8 cellular contexts compared by ENCODE assay signal in the genomic region with DNA sequence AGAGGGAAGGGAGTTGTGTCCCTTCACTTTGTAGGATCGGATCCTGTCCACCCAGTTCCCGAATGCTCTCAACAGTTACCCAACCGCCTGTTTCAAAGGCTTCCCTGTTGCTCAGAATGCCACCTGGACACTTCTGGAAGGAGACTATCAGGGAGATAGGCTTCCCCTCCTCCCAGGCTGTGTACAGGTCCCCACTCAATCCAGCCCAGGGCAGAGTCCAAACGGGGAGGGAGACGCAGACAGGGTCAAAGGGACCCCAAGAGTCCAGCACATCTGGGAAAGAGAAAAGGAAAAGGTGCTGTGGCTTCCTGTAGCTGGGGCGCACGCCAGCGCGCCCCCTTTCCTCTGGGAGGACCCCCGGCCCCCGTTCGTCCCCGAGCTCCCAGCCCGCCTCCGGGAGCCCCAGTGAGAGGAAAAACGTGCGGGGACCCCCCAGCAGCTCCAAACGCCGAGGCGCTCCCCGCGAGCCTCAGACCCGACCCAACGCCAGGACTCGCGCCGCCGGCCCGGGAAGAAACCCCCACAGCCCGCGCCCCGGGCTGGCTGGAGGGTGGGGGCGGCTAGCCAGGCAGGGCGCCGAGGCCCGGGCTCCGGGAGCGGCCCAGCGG. TPM values are rescaled to one million over a fixed set of nuclear protein-coding genes. Genes with fewer than 3 reads are reported as not detected.
DNase-seq lines count a peak whose midpoint lies in the region; ATAC-seq, FAIRE-seq and TF ChIP-seq lines count a peak whose summit lies in the region.

No MANE protein-coding gene starts in this region.

- WGBS in ectodermal cell, 2 experiments = 1% methylated on average over 39 of the region's 39 CpGs

- H3K27me3 ChIP-seq in RWPE2 (ENCODE audit: insufficient read depth, poor library complexity, severe bottlenecking) (no peaks in the 10 kb centered on the region), ectodermal cell (ENCODE audit: control insufficient read depth, insufficient read depth, low read length, poor library complexity, severe bottlenecking) (no peaks in the 10 kb centered on the region), muscle layer of colon (ENCODE audit: control insufficient read depth in 1 of 2, insufficient read depth in 2 of 2, low read length in 2 of 2) (no peaks in the 10 kb centered on the region)

- FAIRE-seq in GM12892 (lab: Jason Lieb, UNC) = no peak

- peak overlapping the region; percentile 76 for H3K4me3 ChIP-seq in AG10803 (ENCODE audit: low read length)
- H3K4me3 ChIP-seq in RWPE2 (ENCODE audit: severe bottlenecking) = peak overlapping the region; percentile 67
- H3K4me3 ChIP-seq in ectodermal cell (ENCODE audit: insufficient read depth, low read depth, low read length) = peak overlapping the region; percentile 83
- peak overlapping the region; percentile 86 to 87 for H3K4me3 ChIP-seq in muscle layer of colon (ENCODE audit: low read depth in 1 of 2, low read length in 2 of 2)

- no peaks in the 10 kb centered on the region for H3K9me3 ChIP-seq in RWPE2 (ENCODE audit: severe bottlenecking)
- no peaks in the 10 kb centered on the region for H3K9me3 ChIP-seq in ectodermal cell (ENCODE audit: control insufficient read depth, low read length)
- no peaks in the 10 kb centered on the region for H3K9me3 ChIP-seq in muscle layer of colon (ENCODE audit: low read length)

- TF ChIP-seq POLR2A in GM12892 (IDR thresholded peaks at IDR 0.05; ENCODE audit: low read depth, low read length) = no peak

- ATAC-seq in HG03045 (IDR thresholded peaks at IDR 0.05; ENCODE audit: unreplicated experiment) (peak; percentile 15), RWPE2 (ENCODE audit: low read depth) (peak; percentile 21; the same call in 2 of the 3 replicates)

- H3K4me1 ChIP-seq in RWPE2 (ENCODE audit: insufficient read depth, poor library complexity, severe bottlenecking) (no peaks in the 10 kb centered on the region), ectodermal cell (ENCODE audit: control insufficient read depth, insufficient read depth, low read length) (no peaks in the 10 kb centered on the region), muscle layer of colon (ENCODE audit: insufficient read depth, low read length) (peaks cover 39% of the 10 kb centered on the region)

- H3K27ac ChIP-seq in RWPE2 (ENCODE audit: poor library complexity, severe bottlenecking) = peak overlapping the region; percentile 89
- H3K27ac ChIP-seq in ectodermal cell (ENCODE audit: insufficient read depth, low read depth, low read length, poor library complexity, severe bottlenecking) = peak overlapping the region; percentile 74
- peak overlapping the region; percentile 86 for H3K27ac ChIP-seq in muscle layer of colon (ENCODE audit: low read depth, low read length)

- TF ChIP-seq CTCF in AG10803 (conservative IDR thresholded peaks at IDR 0.05; ENCODE audit: low read length) (0 out of 2 replicates have a peak, but pooled peaks have one; percentile 4), RWPE2 (IDR thresholded peaks at IDR 0.05; ENCODE audit: poor library complexity, severe bottlenecking) (peak; percentile 57)

- DNase-seq in AG10803 (ENCODE audit: low read depth) = peak; percentile 40
- DNase-seq in GM12892 (ENCODE audit: insufficient read length) = peak; percentile 54
- DNase-seq in RWPE2 (ENCODE audit: low spot score) = no peak
- no peak for DNase-seq in inferior parietal cortex (ENCODE audit: extremely low spot score)
- no peak for DNase-seq in NCI-H524 treated with DMSO at 0.1 percent for 48 hours (lab: John Stamatoyannopoulos, UW)

- H3K36me3 ChIP-seq in RWPE2 (ENCODE audit: low read depth) = peaks cover 39% of the 10 kb centered on the region
- no peaks in the 10 kb centered on the region for H3K36me3 ChIP-seq in ectodermal cell (ENCODE audit: control insufficient read depth, insufficient read depth, low read length)
- peaks cover 12% of the 10 kb centered on the region for H3K36me3 ChIP-seq in muscle layer of colon (ENCODE audit: insufficient read depth, low read length)

- H3K9ac ChIP-seq in muscle layer of colon (ENCODE audit: low read length) = peak overlapping the region; percentile 97

RNA-seq across cellular contexts. Expression of a gene that starts 0.6 kb away (rescaled TPM):
- polyA plus RNA-seq in GM12892 (2012; ENCODE audit: missing spikeins) = 47.8 TPM
- polyA plus RNA-seq in ectodermal cell (2013, experiment 1 of 4) = 134 TPM
- polyA plus RNA-seq in ectodermal cell (2013, experiment 2 of 4) = 149 TPM
- polyA plus RNA-seq in ectodermal cell (2013, experiment 3 of 4) = 89.2 TPM
- polyA plus RNA-seq in ectodermal cell (2013, experiment 4 of 4) = 99.8 TPM

RNA-seq across cellular contexts. Expression of a gene that starts 0.9 kb away (rescaled TPM):
- polyA plus RNA-seq in GM12892 (2012; ENCODE audit: missing spikeins) = 2.1 TPM
- polyA plus RNA-seq in ectodermal cell (2013, experiment 1 of 4) = 1.8 TPM
- polyA plus RNA-seq in ectodermal cell (2013, experiment 2 of 4) = 3.5 TPM
- polyA plus RNA-seq in ectodermal cell (2013, experiment 3 of 4) = 2.2 TPM
- 4.0 TPM for polyA plus RNA-seq in ectodermal cell (2013, experiment 4 of 4)

RNA-seq across cellular contexts. Expression of a gene that starts 18.9 kb away (rescaled TPM):
- polyA plus RNA-seq in GM12892 (2012; ENCODE audit: missing spikeins) = 17.1 TPM
- 23.1 TPM for polyA plus RNA-seq in ectodermal cell (2013, experiment 1 of 4)
- polyA plus RNA-seq in ectodermal cell (2013, experiment 2 of 4) = 24.9 TPM
- 33.5 TPM for polyA plus RNA-seq in ectodermal cell (2013, experiment 3 of 4)
- 30.2 TPM for polyA plus RNA-seq in ectodermal cell (2013, experiment 4 of 4)

RNA-seq across cellular contexts. Expression of a gene that starts 18.9 kb away (rescaled TPM):
- 23.6 TPM for polyA plus RNA-seq in GM12892 (2012; ENCODE audit: missing spikeins)
- polyA plus RNA-seq in ectodermal cell (2013, experiment 1 of 4) = 32.7 TPM
- polyA plus RNA-seq in ectodermal cell (2013, experiment 2 of 4) = 42.1 TPM
- 33.4 TPM for polyA plus RNA-seq in ectodermal cell (2013, experiment 3 of 4)
- 38.6 TPM for polyA plus RNA-seq in ectodermal cell (2013, experiment 4 of 4)

RNA-seq across cellular contexts. Expression of a gene that starts 27.2 kb away (rescaled TPM):
- 4,474 TPM for polyA plus RNA-seq in GM12892 (2012; ENCODE audit: missing spikeins)
- 3,120 TPM for polyA plus RNA-seq in ectodermal cell (2013, experiment 1 of 4)
- 3,038 TPM for polyA plus RNA-seq in ectodermal cell (2013, experiment 2 of 4)
- 2,837 TPM for polyA plus RNA-seq in ectodermal cell (2013, experiment 3 of 4)
- polyA plus RNA-seq in ectodermal cell (2013, experiment 4 of 4) = 3,214 TPM

Comparison
In these comparisons a context has a peak if more than half of its experiments do, and no peak if none do; other contexts are left out.
1. DNase-seq: peak in AG10803 (single experiment) and GM12892 (single experiment); none in RWPE2 (single experiment), inferior parietal cortex (single experiment) and NCI-H524 treated with DMSO at 0.1 percent for 48 hours (single experiment).
2. Peak in every context shown above with its lines, with median percentiles within 50 percentile points of each other: H3K4me3 ChIP-seq and H3K27ac ChIP-seq.